ENCODE assay signal across 8 cellular contexts in genomic region chr12:15590180-15590826, GRCh38.
DNase-seq lines count a peak whose midpoint lies in the region; ATAC-seq lines count a peak whose summit lies in the region.

No MANE protein-coding gene starts in this region.

- H3K36me3 ChIP-seq in muscle layer of duodenum (ENCODE audit: control insufficient read depth in 1 of 2, insufficient read depth in 2 of 2, low read length in 2 of 2) (no peaks in the 10 kb centered on the region), subcutaneous abdominal adipose tissue (ENCODE audit: control insufficient read depth in 5 of 5, insufficient read depth in 5 of 5, low read length in 5 of 5) (peaks cover 0 to 3% (median 0%) of the 10 kb centered on the region in 5 donors)

- DNase-seq in DMS114 treated with DMSO at 0.1 percent for 48 hours (lab: John Stamatoyannopoulos, UW; ENCODE audit: unreplicated experiment) (peak; percentile 85), HS-5 (ENCODE audit: low read depth) (peak; percentile 52), NOMO-1 treated with DMSO at 0.1 percent for 48 hours (lab: John Stamatoyannopoulos, UW; ENCODE audit: unreplicated experiment) (peak; percentile 65)
- peak; percentile 59 for DNase-seq in activated CD8-positive, alpha-beta memory T cell treated with anti-CD3 and anti-CD28 coated beads, Interleukin-2, amount 50 U/mL, for 48 hours

- ATAC-seq in GM21447 (IDR thresholded peaks at IDR 0.05; ENCODE audit: unreplicated experiment) (peak; percentile 93), esophagus mucosa (peak; percentile 97)

- peak overlapping the region; percentile 43 to 52 for H3K4me3 ChIP-seq in muscle layer of duodenum (ENCODE audit: low read depth in 1 of 2, low read length in 2 of 2)
- peak overlapping the region; percentile 43 to 64 (median 54) for H3K4me3 ChIP-seq in subcutaneous abdominal adipose tissue (ENCODE audit: low read depth in 1 of 5, low read length in 5 of 5)

- peak overlapping the region in 4 of 5 donors; percentile 18 to 70 (median 54) for H3K9ac ChIP-seq in subcutaneous abdominal adipose tissue (ENCODE audit: low read length in 5 of 5)

- H3K27me3 ChIP-seq in muscle layer of duodenum (ENCODE audit: low read depth, low read length) (no peaks in the 10 kb centered on the region), subcutaneous abdominal adipose tissue (ENCODE audit: control insufficient read depth in 5 of 5, insufficient read depth in 4 of 5, low read length in 5 of 5) (no peaks in the 10 kb centered on the region)

- H3K27ac ChIP-seq in muscle layer of duodenum (ENCODE audit: low read length) (peak overlapping the region; percentile 9), subcutaneous abdominal adipose tissue (ENCODE audit: low read depth, low read length) (no peak overlapping the region)

- H3K9me3 ChIP-seq in muscle layer of duodenum (ENCODE audit: control insufficient read depth in 1 of 2, low read length in 2 of 2) (no peaks in the 10 kb centered on the region), subcutaneous abdominal adipose tissue (ENCODE audit: control insufficient read depth in 5 of 5, low read length in 5 of 5) (no peaks in the 10 kb centered on the region)

- H3K4me1 ChIP-seq in muscle layer of duodenum (ENCODE audit: control insufficient read depth in 1 of 2, insufficient read depth in 2 of 2, low read length in 2 of 2), result no peaks in the 10 kb centered on the region
- H3K4me1 ChIP-seq in subcutaneous abdominal adipose tissue (ENCODE audit: control insufficient read depth in 5 of 5, insufficient read depth in 5 of 5, low read length in 5 of 5), result peaks cover 0 to 9% (median 8%) of the 10 kb centered on the region in 5 donors
